In genomic region chr6:17902953-17903352, GRCh38 we compare ENCODE assay signal across 21 cellular contexts.
"Had no signal": no experiment of that assay in that cellular context is flagged by ENCODE, and none has a peak within 500 bp of the region (broad histone marks: within the 10 kb centered on the region; RNA-seq: fewer than 3 reads in every experiment).

No MANE protein-coding gene starts in this region.

- H3K4me3 Mint-ChIP-seq: activated naive CD4-positive, alpha-beta T cell treated with anti-CD3 and anti-CD28 coated beads, Interleukin-2, amount 50 U/mL, for 24 hours; activated T-cell treated with anti-CD3 and anti-CD28 coated beads, Interleukin-2, amount 50 U/mL, for 72 hours; effector memory CD8-positive, alpha-beta T cell; neural progenitor cell; stimulated activated naive CD8-positive, alpha-beta T cell treated with anti-CD3 and anti-CD28 coated beads, Interleukin-15, amount 100 ng/mL, for 72 hours; T-helper 1 cell treated with Interleukin-12 subunit alpha and Interleukin-12 subunit beta and Interleukin-4 antibody, amounts not matched to agents 30 μg/mL and 1 μg/mL, for 36 hours had no signal

- H3K36me3 ChIP-seq: esophagus squamous epithelium, left ventricle myocardium inferior, neural progenitor cell, right atrium auricular region had no signal

- H3K4me3 ChIP-seq: esophagus squamous epithelium, left ventricle myocardium inferior, mucosa of descending colon, neural progenitor cell, right atrium auricular region had no signal

- ATAC-seq: activated T-cell treated with anti-CD3 and anti-CD28 coated beads, Interleukin-2, amount 50 U/mL, for 72 hours; effector memory CD8-positive, alpha-beta T cell; mucosa of descending colon; stimulated activated naive CD8-positive, alpha-beta T cell treated with anti-CD3 and anti-CD28 coated beads, Interleukin-15, amount 100 ng/mL, for 72 hours had no signal

- H3K4me1 ChIP-seq: neural progenitor cell had no signal

- H3K9me3 Mint-ChIP-seq: T-helper 1 cell treated with Interleukin-12 subunit alpha and Interleukin-12 subunit beta and Interleukin-4 antibody, amounts not matched to agents 30 μg/mL and 1 μg/mL, for 36 hours had no signal

- H3K4me1 Mint-ChIP-seq: activated naive CD4-positive, alpha-beta T cell treated with anti-CD3 and anti-CD28 coated beads, Interleukin-2, amount 50 U/mL, for 24 hours had no signal

- H3K27me3 Mint-ChIP-seq: naive B cell, progenitor cell of endocrine pancreas had no signal

- H3K27me3 ChIP-seq: esophagus squamous epithelium, neural progenitor cell, right atrium auricular region had no signal

- H3K27ac ChIP-seq: esophagus squamous epithelium, left ventricle myocardium inferior, neural progenitor cell, right atrium auricular region, VCaP had no signal

- DNase-seq: activated CD4-positive, alpha-beta T cell treated with anti-CD3 and anti-CD28 coated beads for 1 hour; activated effector memory CD4-positive, alpha-beta T cell treated with anti-CD3 and anti-CD28 coated beads, Interleukin-2, amount 50 U/mL, for 16 hours; activated T-cell treated with anti-CD3 and anti-CD28 coated beads, Interleukin-2, amount 50 U/mL, for 72 hours; amniotic stem cell; effector memory CD8-positive, alpha-beta T cell; esophagus squamous epithelium; head of caudate nucleus; left ventricle myocardium inferior; mucosa of descending colon; naive B cell; small intestine; stimulated activated CD4-positive, alpha-beta T cell treated with anti-CD3 and anti-CD28 coated beads, Interleukin-15, amount 100 ng/mL, for 24 hours; stimulated activated CD4-positive, alpha-beta T cell treated with anti-CD3 and anti-CD28 coated beads, Interleukin-4, amount 100 ng/mL, for 1 hour; stimulated activated naive CD8-positive, alpha-beta T cell treated with anti-CD3 and anti-CD28 coated beads, Interleukin-15, amount 100 ng/mL, for 72 hours; trophoblast cell had no signal

- H3K27ac Mint-ChIP-seq: activated naive CD4-positive, alpha-beta T cell treated with anti-CD3 and anti-CD28 coated beads, Interleukin-2, amount 50 U/mL, for 24 hours; activated T-cell treated with anti-CD3 and anti-CD28 coated beads, Interleukin-2, amount 50 U/mL, for 72 hours; effector memory CD8-positive, alpha-beta T cell; naive B cell; neural progenitor cell; progenitor cell of endocrine pancreas; stimulated activated naive CD8-positive, alpha-beta T cell treated with anti-CD3 and anti-CD28 coated beads, Interleukin-15, amount 100 ng/mL, for 72 hours; T-helper 1 cell treated with Interleukin-12 subunit alpha and Interleukin-12 subunit beta and Interleukin-4 antibody, amounts not matched to agents 30 μg/mL and 1 μg/mL, for 36 hours had no signal

- H3K9me3 ChIP-seq: esophagus squamous epithelium, left ventricle myocardium inferior, mucosa of descending colon, right atrium auricular region had no signal

- H3K36me3 Mint-ChIP-seq: activated naive CD4-positive, alpha-beta T cell treated with anti-CD3 and anti-CD28 coated beads, Interleukin-2, amount 50 U/mL, for 24 hours had no signal
